18 cellular contexts compared by ENCODE assay signal in the genomic region with DNA sequence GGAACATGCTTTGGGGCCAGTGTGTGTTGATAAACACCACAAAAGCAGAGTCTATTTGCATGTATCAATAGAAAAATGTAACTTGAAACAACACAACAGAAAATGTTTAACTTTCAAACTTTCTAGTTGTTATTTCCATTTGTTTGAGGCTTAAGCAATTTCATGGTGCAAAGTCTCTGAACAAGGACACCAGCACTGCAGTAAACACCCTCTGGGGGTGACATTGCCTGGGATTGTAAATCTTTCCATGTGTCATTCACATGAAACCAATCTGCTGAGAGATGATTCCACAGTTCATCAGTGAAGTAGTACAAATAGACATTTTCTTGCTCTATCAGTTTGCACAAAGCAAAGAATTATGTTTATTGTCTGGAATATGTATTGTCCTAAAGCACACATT.
"Had no signal": no experiment of that assay in that cellular context is flagged by ENCODE, and none has a peak within 500 bp of the region (broad histone marks: within the 10 kb centered on the region; RNA-seq: fewer than 3 reads in every experiment).

No MANE protein-coding gene starts in this region.

- H3K27me3 ChIP-seq: body of pancreas, testis, upper lobe of right lung had no signal

- H3K4me3 ChIP-seq: body of pancreas, left ventricle myocardium inferior, testis, upper lobe of right lung had no signal

- H3K9ac ChIP-seq: parathyroid adenoma had no signal

- H3K4me1 Mint-ChIP-seq: stimulated activated naive CD8-positive, alpha-beta T cell treated with anti-CD3 and anti-CD28 coated beads, Interleukin-15, amount 100 ng/mL, for 72 hours had no signal

- H3K27ac Mint-ChIP-seq: stimulated activated naive CD8-positive, alpha-beta T cell treated with anti-CD3 and anti-CD28 coated beads, Interleukin-15, amount 100 ng/mL, for 72 hours had no signal

- H3K36me3 ChIP-seq: left ventricle myocardium inferior, upper lobe of right lung had no signal

- H3K4me3 Mint-ChIP-seq: nephron progenitor cell; stimulated activated naive CD8-positive, alpha-beta T cell treated with anti-CD3 and anti-CD28 coated beads, Interleukin-15, amount 100 ng/mL, for 72 hours had no signal

- H3K9me3 ChIP-seq: body of pancreas, left ventricle myocardium inferior, testis, upper lobe of right lung had no signal

- H3K9me3 Mint-ChIP-seq: nephron progenitor cell; stimulated activated naive CD8-positive, alpha-beta T cell treated with anti-CD3 and anti-CD28 coated beads, Interleukin-15, amount 100 ng/mL, for 72 hours had no signal

- DNase-seq: activated naive CD4-positive, alpha-beta T cell treated with anti-CD3 and anti-CD28 coated beads, Interleukin-2, amount 50 U/mL, for 16 hours; activated T-cell treated with anti-CD3 and anti-CD28 coated beads, Interleukin-2, amount 50 U/mL, for 1 hour; body of pancreas; central memory CD4-positive, alpha-beta T cell; foreskin keratinocyte; left ventricle myocardium inferior; mesendoderm; nephron progenitor cell; retina; stimulated activated CD4-positive, alpha-beta T cell treated with anti-CD3 and anti-CD28 coated beads, Interleukin-15, amount 100 ng/mL, for 24 hours; stimulated activated CD4-positive, alpha-beta T cell treated with anti-CD3 and anti-CD28 coated beads, Interleukin-4, amount 100 ng/mL, for 4 hours; stimulated activated naive CD8-positive, alpha-beta T cell treated with anti-CD3 and anti-CD28 coated beads, Interleukin-15, amount 100 ng/mL, for 72 hours; T-helper 2 cell; testis; upper lobe of right lung had no signal

- H3K4me1 ChIP-seq: body of pancreas, foreskin keratinocyte, left ventricle myocardium inferior, parathyroid adenoma, testis, upper lobe of right lung had no signal

- H3K27ac ChIP-seq: body of pancreas, foreskin keratinocyte, parathyroid adenoma, testis, upper lobe of right lung had no signal

- ATAC-seq: activated CD4-positive, CD25-positive, alpha-beta regulatory T cell treated with anti-CD3 and anti-CD28 coated beads, Interleukin-2, amount 50 U/mL, for 24 hours; body of pancreas; esophagus mucosa; foreskin keratinocyte; stimulated activated naive CD8-positive, alpha-beta T cell treated with anti-CD3 and anti-CD28 coated beads, Interleukin-15, amount 100 ng/mL, for 72 hours; upper lobe of right lung had no signal
